In genomic region chr12:113062502-113063395, GRCh38 we compare ENCODE assay signal across 1 cellular context.
TF ChIP-seq lines count a peak whose summit lies in the region.

No MANE protein-coding gene starts in this region.

TF ChIP-seq in H1, 55 proteins besides CTCF, POLR2A, EP300 and RAD21:
- no peak for TF ChIP-seq SP4 (IDR thresholded peaks at IDR 0.05; ENCODE audit: low read length)
- TF ChIP-seq CBX5 (IDR thresholded peaks at IDR 0.05; ENCODE audit: low read depth, low read length): no peak
- no peak for TF ChIP-seq MAFK (IDR thresholded peaks at IDR 0.05; ENCODE audit: low read depth, low read length)
- TF ChIP-seq SP1 (IDR thresholded peaks at IDR 0.05; ENCODE audit: low read depth, low read length): no peak
- TF ChIP-seq TAF1 (IDR thresholded peaks at IDR 0.05; ENCODE audit: low read depth, low read length): no peak
- TF ChIP-seq ZNF274 (IDR thresholded peaks at IDR 0.05; ENCODE audit: borderline replicate concordance, extremely low read depth, low read length): no peak
- TF ChIP-seq TCF12 (IDR thresholded peaks at IDR 0.05; ENCODE audit: low read depth, low read length): no peak
- no peak for TF ChIP-seq POLR2AphosphoS5 (IDR thresholded peaks at IDR 0.05; ENCODE audit: low read depth, low read length)
- TF ChIP-seq PHF8 (conservative IDR thresholded peaks at IDR 0.05; ENCODE audit: low read depth, low read length): no peak
- no peak for TF ChIP-seq BCL11A (IDR thresholded peaks at IDR 0.05; ENCODE audit: low read depth in 2 of 2, low read length in 2 of 2)
- no peak for TF ChIP-seq SUZ12 (IDR thresholded peaks at IDR 0.05; ENCODE audit: low read length)
- no peak for TF ChIP-seq EZH2 (IDR thresholded peaks at IDR 0.05; ENCODE audit: low read depth, low read length, severe bottlenecking)
- no peak for TF ChIP-seq RNF2 (IDR thresholded peaks at IDR 0.05; ENCODE audit: borderline replicate concordance, low read depth, low read length, missing control alignments, poor library complexity, severe bottlenecking)
- TF ChIP-seq TBP (IDR thresholded peaks at IDR 0.05; ENCODE audit: low read depth, low read length): no peak
- no peak for TF ChIP-seq SIN3A (conservative IDR thresholded peaks at IDR 0.05 in 1 of 2, IDR thresholded peaks at IDR 0.05 in 1 of 2; ENCODE audit: low read depth in 1 of 2, low read length in 2 of 2)
- no peak for TF ChIP-seq CHD7 (IDR thresholded peaks at IDR 0.05; ENCODE audit: insufficient replicate concordance, low read length)
- no peak for TF ChIP-seq BRCA1 (IDR thresholded peaks at IDR 0.05; ENCODE audit: low read depth, low read length)
